Comparison of ENCODE assay signal across 8 cellular contexts in genomic region chr17:43576563-43577229, GRCh38. TPM values are rescaled to one million over a fixed set of nuclear protein-coding genes. Genes with fewer than 3 reads are reported as not detected.
DNase-seq lines count a peak whose midpoint lies in the region; ATAC-seq and TF ChIP-seq lines count a peak whose summit lies in the region.

No MANE protein-coding gene starts in this region.

- H3K27ac ChIP-seq in RWPE1 (no peak overlapping the region), foreskin keratinocyte (no peak overlapping the region), tibial nerve (peak overlapping the region in 1 of 4 donors; percentile 73)

- TF ChIP-seq CTCF in RWPE1 (conservative IDR thresholded peaks at IDR 0.05; ENCODE audit: low read depth) (peak; percentile 91), foreskin keratinocyte (conservative IDR thresholded peaks at IDR 0.05) (peak; percentile 95), omental fat pad (IDR thresholded peaks at IDR 0.05) (peak in 2 of 3 donors; percentile 40 to 94), tibial nerve (IDR thresholded peaks at IDR 0.05) (peak; percentile 79 to 95 (median 84))

- no peaks in the 10 kb centered on the region for H3K9me3 Mint-ChIP-seq in activated T-helper 1 cell treated with anti-CD3 and anti-CD28 coated beads, Interleukin-12 subunit alpha, Interleukin-12 subunit beta, Interleukin-2, Interleukin-4 antibody, amounts not matched to agents 30 ng/mL and 10 ng/mL and 1 ng/mL, durations not matched to agents 14 hours and 24 hours and 36 hours

- H3K27me3 ChIP-seq in foreskin keratinocyte, result no peaks in the 10 kb centered on the region
- H3K27me3 ChIP-seq in tibial nerve, result no peaks in the 10 kb centered on the region

- no peak for TF ChIP-seq POLR2A in tibial nerve (IDR thresholded peaks at IDR 0.05)

- POLR2A ChIA-PET in RWPE1 (lab: Yijun Ruan, JAX; ENCODE audit: low non-redundant PET), result no interaction called here

- CTCF ChIA-PET in RWPE1 (lab: Yijun Ruan, JAX), result interaction anchor here (0.5 to 8.7 kb wide), 19 partner anchors 8 to 201 kb away, joined by 3 to 141 read pairs (median 4); no protein-coding TSS in a partner anchor

- no peaks in the 10 kb centered on the region for H3K36me3 ChIP-seq in tibial nerve

- no peak overlapping the region for H3K4me3 Mint-ChIP-seq in activated T-helper 1 cell treated with anti-CD3 and anti-CD28 coated beads, Interleukin-12 subunit alpha, Interleukin-12 subunit beta, Interleukin-2, Interleukin-4 antibody, amounts not matched to agents 30 ng/mL and 10 ng/mL and 1 ng/mL, durations not matched to agents 14 hours and 24 hours and 36 hours

- H3K4me1 Mint-ChIP-seq in activated T-helper 1 cell treated with anti-CD3 and anti-CD28 coated beads, Interleukin-12 subunit alpha, Interleukin-12 subunit beta, Interleukin-2, Interleukin-4 antibody, amounts not matched to agents 30 ng/mL and 10 ng/mL and 1 ng/mL, durations not matched to agents 14 hours and 24 hours and 36 hours (ENCODE audit: low read depth), result peaks cover 16% of the 10 kb centered on the region

- intact Hi-C loops in activated T-helper 1 cell treated with anti-CD3 and anti-CD28 coated beads, Interleukin-12 subunit alpha, Interleukin-12 subunit beta, Interleukin-2, Interleukin-4 antibody, amounts not matched to agents 30 ng/mL and 10 ng/mL and 1 ng/mL, durations not matched to agents 14 hours and 24 hours and 36 hours (cut with micrococcal nuclease), result loop anchor here (1.0 kb wide), 3 partner anchors 56 to 184 kb away; no protein-coding TSS in a partner anchor

- no peaks in the 10 kb centered on the region for H3K36me3 Mint-ChIP-seq in activated T-helper 1 cell treated with anti-CD3 and anti-CD28 coated beads, Interleukin-12 subunit alpha, Interleukin-12 subunit beta, Interleukin-2, Interleukin-4 antibody, amounts not matched to agents 30 ng/mL and 10 ng/mL and 1 ng/mL, durations not matched to agents 14 hours and 24 hours and 36 hours (ENCODE audit: low read depth)

- H3K27ac Mint-ChIP-seq in activated T-helper 1 cell treated with anti-CD3 and anti-CD28 coated beads, Interleukin-12 subunit alpha, Interleukin-12 subunit beta, Interleukin-2, Interleukin-4 antibody, amounts not matched to agents 30 ng/mL and 10 ng/mL and 1 ng/mL, durations not matched to agents 14 hours and 24 hours and 36 hours, result no peak overlapping the region

- no peak for TF ChIP-seq EP300 in tibial nerve (IDR thresholded peaks at IDR 0.05)

- no peaks in the 10 kb centered on the region for H3K9me3 ChIP-seq in tibial nerve

- no peak overlapping the region for H3K4me3 ChIP-seq in tibial nerve

- DNase-seq in DMS153 (lab: John Stamatoyannopoulos, UW) (peak; percentile 28), KG1 (lab: John Stamatoyannopoulos, UW) (peak; percentile 12), RWPE1 (ENCODE audit: low spot score) (peak; percentile 66), foreskin keratinocyte (peak in 1 of 2 donors; percentile 45), omental fat pad (ENCODE audit: low spot score) (peak; percentile 36), tibial nerve (ENCODE audit: low spot score in 2 of 2) (peak; percentile 30 to 58)
- DNase-seq in activated T-helper 1 cell treated with anti-CD3 and anti-CD28 coated beads, Interleukin-12 subunit alpha, Interleukin-12 subunit beta, Interleukin-2, Interleukin-4 antibody, amounts not matched to agents 30 ng/mL and 10 ng/mL and 1 ng/mL, durations not matched to agents 14 hours and 24 hours and 36 hours (ENCODE audit: low spot score), result peak; percentile 42

- H3K4me1 ChIP-seq in foreskin keratinocyte (peaks cover 29% of the 10 kb centered on the region), tibial nerve (peaks cover 0 to 47% (median 17%) of the 10 kb centered on the region in 4 donors)

- ATAC-seq in foreskin keratinocyte (peak; percentile 28), omental fat pad (ENCODE audit: low FRiP score) (peak; percentile 45), GM18870 (IDR thresholded peaks at IDR 0.05; ENCODE audit: unreplicated experiment) (no peak)

- WGBS in tibial nerve, 2 donors, result 14 to 16% methylated on average over 10 of the region's 10 CpGs

- H3K27me3 Mint-ChIP-seq in activated T-helper 1 cell treated with anti-CD3 and anti-CD28 coated beads, Interleukin-12 subunit alpha, Interleukin-12 subunit beta, Interleukin-2, Interleukin-4 antibody, amounts not matched to agents 30 ng/mL and 10 ng/mL and 1 ng/mL, durations not matched to agents 14 hours and 24 hours and 36 hours (ENCODE audit: insufficient read depth), result peaks cover 2% of the 10 kb centered on the region

RNA-seq across cellular contexts. Expression of gene ETV4, which starts 30.6 kb away (rescaled TPM):
- 6.9 and 8.1 TPM in 2 replicates for total RNA-seq in activated T-helper 1 cell treated with anti-CD3 and anti-CD28 coated beads, Interleukin-12 subunit alpha, Interleukin-12 subunit beta, Interleukin-2, Interleukin-4 antibody, amounts not matched to agents 30 ng/mL and 10 ng/mL and 1 ng/mL, durations not matched to agents 14 hours and 24 hours and 36 hours
- total RNA-seq in foreskin keratinocyte (57.4 and 61.2 TPM in 2 replicates), omental fat pad (1 to 10 TPM in 1 of 4 donors, under 1 TPM in 1, not detected in 2; 0.37 to 1.3 TPM), tibial nerve (1 to 10 TPM; 1.5 to 5.1 (median 3.8) TPM)
- 78.9 and 80.5 TPM in 2 replicates for polyA plus RNA-seq in foreskin keratinocyte
